In genomic region chr16:29761280-29761651, GRCh38 we compare ENCODE assay signal across 12 cellular contexts. TPM values are rescaled to one million over a fixed set of nuclear protein-coding genes. Genes with fewer than 3 reads are reported as not detected.
DNase-seq lines count a peak whose midpoint lies in the region; ATAC-seq, FAIRE-seq and TF ChIP-seq lines count a peak whose summit lies in the region.
"Not testable (repeated sequence)": the region's sequence is repeated elsewhere in the genome, so short reads cannot be mapped to it uniquely, and the experiment has no call there.
"Had no signal": no experiment of that assay in that cellular context is flagged by ENCODE, and none has a peak within 500 bp of the region (broad histone marks: within the 10 kb centered on the region; RNA-seq: fewer than 3 reads in every experiment).

No MANE protein-coding gene starts in this region.

- TF ChIP-seq EP300 in HepG2 (IDR thresholded peaks at IDR 0.05; ENCODE audit: low read depth in 2 of 2, low read length in 2 of 2); HepG2 (CRISPR knock-in tag; IDR thresholded peaks at IDR 0.05; ENCODE audit: borderline replicate concordance): not testable (repeated sequence)

- not testable (repeated sequence) for TF ChIP-seq POLR2A in Peyer's patch (IDR thresholded peaks at IDR 0.05); HepG2 (IDR thresholded peaks at IDR 0.05; ENCODE audit: insufficient read depth in 1 of 2, low read depth in 2 of 2, low read length in 2 of 2)

- ATAC-seq in HepG2: not testable (repeated sequence)
- peak; percentile 24 for ATAC-seq in mucosa of descending colon

- H3K4me1 Mint-ChIP-seq in Caco-2 (ENCODE audit: low read depth, unreplicated experiment): peaks cover 32% of the 10 kb centered on the region

- H3K4me2 ChIP-seq in HepG2 (ENCODE audit: low read depth, low read length): peak overlapping the region; percentile 64

- TF ChIP-seq RAD21 in HepG2 (CRISPR knock-in tag; IDR thresholded peaks at IDR 0.05): not testable (repeated sequence)

- peaks cover 39% of the 10 kb centered on the region for H3K4me1 ChIP-seq in Caco-2
- peaks cover 0 to 15% (median 0%) of the 10 kb centered on the region in 4 donors for H3K4me1 ChIP-seq in Peyer's patch
- peaks cover 14 to 26% of the 10 kb centered on the region in 2 donors for H3K4me1 ChIP-seq in duodenal mucosa (ENCODE audit: control insufficient read depth in 1 of 2, insufficient read depth in 2 of 2, low read length in 2 of 2)
- peaks cover 96% of the 10 kb centered on the region for H3K4me1 ChIP-seq in HepG2 (ENCODE audit: insufficient read depth, low read length)
- peaks cover 27% of the 10 kb centered on the region for H3K4me1 ChIP-seq in mucosa of descending colon (ENCODE audit: low read depth)
- H3K4me1 ChIP-seq in small intestine (ENCODE audit: control insufficient read depth in 2 of 2, insufficient read depth in 1 of 2, low read depth in 1 of 2, low read length in 1 of 2): not testable (repeated sequence)

- POLR2A ChIA-PET in Caco-2 (lab: Charles Lee); HepG2 (lab: Yijun Ruan, JAX): not testable (repeated sequence)

- not testable (repeated sequence) for H3K9me3 Mint-ChIP-seq in Caco-2 (ENCODE audit: unreplicated experiment)

- peak overlapping the region; percentile 78 for H3K27ac Mint-ChIP-seq in Caco-2 (ENCODE audit: unreplicated experiment)

- not testable (repeated sequence) for BruUV-seq in Caco-2 (replicated peaks; lab: Mats Ljungman, UMichigan); HepG2 (replicated peaks; lab: Mats Ljungman, UMichigan)

- DNase-seq in Caco-2; Peyer's patch; HepG2 (ENCODE audit: low spot score): not testable (repeated sequence)
- DNase-seq in mucosa of descending colon (peak in 1 of 3 donors; percentile 47), small intestine (peak; percentile 75)

- not testable (repeated sequence) for H3K27me3 Mint-ChIP-seq in Caco-2 (ENCODE audit: insufficient read depth, unreplicated experiment)

- peak overlapping the region in 3 of 4 donors; percentile 39 to 82 (median 78) for H3K27ac ChIP-seq in Peyer's patch
- peak overlapping the region; percentile 53 for H3K27ac ChIP-seq in duodenal mucosa (ENCODE audit: low read depth, low read length)
- H3K27ac ChIP-seq in HepG2 (ENCODE audit: extremely low read length, insufficient read depth, low read length): peak overlapping the region; percentile 47
- H3K27ac ChIP-seq in small intestine (ENCODE audit: low read depth in 1 of 2, low read length in 1 of 2): peak overlapping the region; percentile 81 to 85

- H3K79me2 ChIP-seq in HepG2 (ENCODE audit: insufficient read depth, low read length): not testable (repeated sequence)

- not testable (repeated sequence) for TF ChIP-seq CTCF in Caco-2 (IDR thresholded peaks at IDR 0.05; ENCODE audit: insufficient read depth in 1 of 2, low read depth in 1 of 2, low read length in 1 of 2, severe bottlenecking in 1 of 2, unreplicated experiment in 1 of 2); Peyer's patch (IDR thresholded peaks at IDR 0.05); HepG2 (CRISPR knock-in tag; IDR thresholded peaks at IDR 0.05); mucosa of descending colon (IDR thresholded peaks at IDR 0.05)

- H3K27me3 ChIP-seq in Caco-2 (replicated peaks; ENCODE audit: control insufficient read depth, insufficient read depth, low read length); Peyer's patch; duodenal mucosa (ENCODE audit: control insufficient read depth in 1 of 2, insufficient read depth in 2 of 2, low read length in 2 of 2); HepG2 (ENCODE audit: control insufficient read depth in 1 of 2, insufficient read depth in 2 of 2, low read length in 2 of 2); small intestine (ENCODE audit: control insufficient read depth in 2 of 2, insufficient read depth in 2 of 2, low read length in 2 of 2): not testable (repeated sequence)

- intact Hi-C loops in Caco-2 (cut with micrococcal nuclease; ENCODE audit: unreplicated experiment); HepG2 (cut with micrococcal nuclease; ENCODE audit: unreplicated experiment); mucosa of descending colon (cut with DNase I, micrococcal nuclease): not testable (repeated sequence)

- 4% methylated on average over 8 of the region's 8 CpGs for WGBS in HepG2 (ENCODE audit: low lambda C conversion rate)
- WGBS in small intestine, 3 donors: 11 to 57% (median 50%) methylated on average over 6 to 8 of the region's 8 CpGs

- CTCF ChIA-PET in Caco-2 (lab: Charles Lee); HepG2 (lab: Yijun Ruan, JAX; ENCODE audit: low intra/inter-chr PET ratio, low total read pairs): not testable (repeated sequence)

- not testable (repeated sequence) for H3K9me3 ChIP-seq in Caco-2; Peyer's patch; duodenal mucosa (ENCODE audit: control insufficient read depth in 1 of 2, low read length in 2 of 2); HepG2 (ENCODE audit: low read length); mucosa of descending colon; small intestine (ENCODE audit: control insufficient read depth, low read depth)

- H3K9ac ChIP-seq in duodenal mucosa (ENCODE audit: low read depth in 1 of 2, low read length in 2 of 2): peak overlapping the region; percentile 39 to 60
- not testable (repeated sequence) for H3K9ac ChIP-seq in HepG2 (ENCODE audit: insufficient read depth, low read depth, low read length)

- not testable (repeated sequence) for H2AFZ ChIP-seq in HepG2 (ENCODE audit: low read length)

- H4K20me1 ChIP-seq in HepG2 (ENCODE audit: insufficient read depth, low read length): not testable (repeated sequence)

- H3K36me3 Mint-ChIP-seq in Caco-2 (ENCODE audit: insufficient read depth, unreplicated experiment): not testable (repeated sequence)

- not testable (repeated sequence) for H3K36me3 ChIP-seq in Caco-2 (ENCODE audit: control insufficient read depth, insufficient read depth, low read length); Peyer's patch; duodenal mucosa (ENCODE audit: control insufficient read depth in 1 of 2, insufficient read depth in 2 of 2, low read length in 2 of 2); HepG2 (replicated peaks in 1 of 2; ENCODE audit: control insufficient read depth in 1 of 2, insufficient read depth in 2 of 2, low read length in 2 of 2); mucosa of descending colon (ENCODE audit: low read depth); small intestine (ENCODE audit: control insufficient read depth in 2 of 2, insufficient read depth in 2 of 2, low read length in 2 of 2)

- H3K4me3 ChIP-seq in Caco-2 (ENCODE audit: low read depth, low read length): peak overlapping the region; percentile 30
- peak overlapping the region in 2 of 4 donors; percentile 2 to 42 for H3K4me3 ChIP-seq in Peyer's patch
- peak overlapping the region; percentile 34 to 48 for H3K4me3 ChIP-seq in duodenal mucosa (ENCODE audit: low read depth in 1 of 2, low read length in 2 of 2)
- peak overlapping the region in 1 of 3 experiments; percentile 39; a peak in 1 of 6 replicates for H3K4me3 ChIP-seq in HepG2 (replicated peaks in 1 of 3; ENCODE audit: insufficient read depth in 1 of 3, low read depth in 2 of 3, low read length in 3 of 3)
- H3K4me3 ChIP-seq in mucosa of descending colon: not testable (repeated sequence)
- peak overlapping the region in 1 of 2 donors; percentile 36 for H3K4me3 ChIP-seq in small intestine (ENCODE audit: low read depth in 1 of 2, low read length in 2 of 2)

- not testable (repeated sequence) for H3K4me3 Mint-ChIP-seq in Caco-2 (ENCODE audit: unreplicated experiment)

- in situ Hi-C loops in HepG2 (cut with HindIII; ENCODE audit: extremely low pct_ligation_motif_present, low pct_unique_long_range_greater_than_20kb): not testable (repeated sequence)

- FAIRE-seq in HepG2 (lab: Jason Lieb, UNC); small intestine (lab: Jason Lieb, UNC): not testable (repeated sequence)

RNA-seq across cellular contexts. Expression of gene C16orf54, which starts 15.5 kb away (rescaled TPM):
- not detected in 2 replicates for total RNA-seq in Caco-2 (2022)
- total RNA-seq in Peyer's patch: 1 to 10 TPM; 2.2 to 9.9 (median 3.6) TPM
- not detected in 2 replicates for total RNA-seq in HepG2 (2016; rRNA removed; fragmentation: Illumina TruSeq; extraction: Trizol)
- not detected in 2 replicates for total RNA-seq in HepG2 (2016; cell fraction: cytosol; rRNA removed; fragmentation: Illumina TruSeq; extraction: Trizol; ENCODE audit: low read depth)
- total RNA-seq in HepG2 (2016; cell fraction: insoluble cytoplasmic fraction; rRNA removed; fragmentation: Illumina TruSeq; extraction: Trizol): not detected in 2 replicates
- not detected in 2 replicates for total RNA-seq in HepG2 (2016; cell fraction: membrane; rRNA removed; fragmentation: Illumina TruSeq; extraction: Trizol)
- total RNA-seq in HepG2 (2016; cell fraction: nucleus; rRNA removed; fragmentation: Illumina TruSeq; extraction: Trizol): not detected in 2 replicates
- polyA plus RNA-seq in HepG2 (2011; rRNA removed): not detected in 2 replicates
- polyA plus RNA-seq in HepG2 (2011; cell fraction: cytosol; rRNA removed): not detected in 2 replicates
- polyA plus RNA-seq in HepG2 (2011; cell fraction: nucleus; rRNA removed): not detected in 2 replicates
- polyA plus RNA-seq in HepG2 (2012): not detected in 2 replicates
- polyA plus RNA-seq in HepG2 (2016; cell fraction: cytosol; fragmentation: Illumina TruSeq; extraction: Trizol; ENCODE audit: low read depth): not detected in 2 replicates
- polyA plus RNA-seq in HepG2 (2016; cell fraction: insoluble cytoplasmic fraction; fragmentation: Illumina TruSeq; extraction: Trizol; ENCODE audit: low read depth): not detected in 2 replicates
- polyA plus RNA-seq in HepG2 (2016; cell fraction: membrane; fragmentation: Illumina TruSeq; extraction: Trizol; ENCODE audit: low read depth): not detected in 2 replicates
- not detected in 2 replicates for polyA plus RNA-seq in HepG2 (2016; cell fraction: nucleus; fragmentation: Illumina TruSeq; extraction: Trizol; ENCODE audit: insufficient read depth, low read depth)
- polyA minus RNA-seq in HepG2 (2011; rRNA and poly(A)+ RNA removed; ENCODE audit: low replicate concordance): not detected in 2 replicates
- polyA minus RNA-seq in HepG2 (2011; cell fraction: cytosol; rRNA and poly(A)+ RNA removed): not detected in 2 replicates
- not detected in 2 replicates for polyA minus RNA-seq in HepG2 (2011; cell fraction: nucleus; rRNA and poly(A)+ RNA removed)
- 1 to 10 TPM; 1.6 to 3.4 (median 1.7) TPM for total RNA-seq in mucosa of descending colon
- 1 to 10 TPM in 1 of 3 donors, under 1 TPM in 2; 0.22 to 1.4 (median 0.95) TPM for polyA plus RNA-seq in small intestine
- total RNA-seq: GM23248 had no signal
- polyA plus RNA-seq: A549, BJ, GM23248 had no signal

RNA-seq across cellular contexts. Expression of gene ZG16, which starts 16.8 kb away (rescaled TPM):
- total RNA-seq in Caco-2 (2022) (1.4 and 1.9 TPM in 2 replicates), Peyer's patch (100 to 1,000 TPM in 3 of 4 donors, 1 to 10 TPM in 1; 9.9 to 585 (median 158) TPM), HepG2 (2016; rRNA removed; fragmentation: Illumina TruSeq; extraction: Trizol) (0.07 and 0.15 TPM in 2 replicates), mucosa of descending colon (100 to 1,000 TPM; 196 to 671 (median 551) TPM)
- 0.18 and 0.30 TPM in 2 replicates for total RNA-seq in HepG2 (2016; cell fraction: cytosol; rRNA removed; fragmentation: Illumina TruSeq; extraction: Trizol; ENCODE audit: low read depth)
- total RNA-seq in HepG2 (2016; cell fraction: insoluble cytoplasmic fraction; rRNA removed; fragmentation: Illumina TruSeq; extraction: Trizol): 0.09 TPM in 2 replicates
- total RNA-seq in HepG2 (2016; cell fraction: membrane; rRNA removed; fragmentation: Illumina TruSeq; extraction: Trizol): 0.17 and 0.22 TPM in 2 replicates
- total RNA-seq in HepG2 (2016; cell fraction: nucleus; rRNA removed; fragmentation: Illumina TruSeq; extraction: Trizol): not detected in 2 replicates
- polyA plus RNA-seq in HepG2 (2011; rRNA removed) (0.01 and 0.04 TPM in 2 replicates), small intestine (100 to 1,000 TPM in 1 of 3 donors, 10 to 100 TPM in 2; 19.3 to 186 (median 75.4) TPM)
- polyA plus RNA-seq in HepG2 (2011; cell fraction: cytosol; rRNA removed): 0.01 TPM in 1 of 2 replicates, not detected in the other
- polyA plus RNA-seq in HepG2 (2011; cell fraction: nucleus; rRNA removed): not detected in 2 replicates
- polyA plus RNA-seq in HepG2 (2012): 0.11 TPM in 1 of 2 replicates, not detected in the other
- polyA plus RNA-seq in HepG2 (2016; cell fraction: cytosol; fragmentation: Illumina TruSeq; extraction: Trizol; ENCODE audit: low read depth): 0.35 and 0.42 TPM in 2 replicates
- polyA plus RNA-seq in HepG2 (2016; cell fraction: insoluble cytoplasmic fraction; fragmentation: Illumina TruSeq; extraction: Trizol; ENCODE audit: low read depth): 0.12 and 0.16 TPM in 2 replicates
- 0.26 and 0.42 TPM in 2 replicates for polyA plus RNA-seq in HepG2 (2016; cell fraction: membrane; fragmentation: Illumina TruSeq; extraction: Trizol; ENCODE audit: low read depth)
- polyA plus RNA-seq in HepG2 (2016; cell fraction: nucleus; fragmentation: Illumina TruSeq; extraction: Trizol; ENCODE audit: insufficient read depth, low read depth): 0.13 TPM in 1 of 2 replicates, not detected in the other
- polyA minus RNA-seq in HepG2 (2011; rRNA and poly(A)+ RNA removed; ENCODE audit: low replicate concordance): 0.05 TPM in 1 of 2 replicates, not detected in the other
- polyA minus RNA-seq in HepG2 (2011; cell fraction: cytosol; rRNA and poly(A)+ RNA removed): not detected in 2 replicates
- not detected in 2 replicates for polyA minus RNA-seq in HepG2 (2011; cell fraction: nucleus; rRNA and poly(A)+ RNA removed)
- total RNA-seq: CD4-positive, alpha-beta T cell; Daoy; GM23248; HT-29 had no signal
- polyA plus RNA-seq: A549, BJ, GM23248 had no signal

RNA-seq across cellular contexts. Expression of gene KIF22, which starts 29.3 kb away (rescaled TPM):
- total RNA-seq in Caco-2 (2022): 134 and 152 TPM in 2 replicates
- total RNA-seq in Peyer's patch: 100 to 1,000 TPM in 2 of 4 donors, 10 to 100 TPM in 2; 31.9 to 157 (median 72.8) TPM
- 103 and 118 TPM in 2 replicates for total RNA-seq in HepG2 (2016; rRNA removed; fragmentation: Illumina TruSeq; extraction: Trizol)
- 18.5 and 19.7 TPM in 2 replicates for total RNA-seq in HepG2 (2016; cell fraction: cytosol; rRNA removed; fragmentation: Illumina TruSeq; extraction: Trizol; ENCODE audit: low read depth)
- total RNA-seq in HepG2 (2016; cell fraction: insoluble cytoplasmic fraction; rRNA removed; fragmentation: Illumina TruSeq; extraction: Trizol): 91.9 and 121 TPM in 2 replicates
- total RNA-seq in HepG2 (2016; cell fraction: membrane; rRNA removed; fragmentation: Illumina TruSeq; extraction: Trizol): 25.3 and 25.9 TPM in 2 replicates
- total RNA-seq in HepG2 (2016; cell fraction: nucleus; rRNA removed; fragmentation: Illumina TruSeq; extraction: Trizol): 125 and 140 TPM in 2 replicates
- 68.4 and 95.8 TPM in 2 replicates for polyA plus RNA-seq in HepG2 (2011; rRNA removed)
- 37.5 and 70.2 TPM in 2 replicates for polyA plus RNA-seq in HepG2 (2011; cell fraction: cytosol; rRNA removed)
- 159 and 266 TPM in 2 replicates for polyA plus RNA-seq in HepG2 (2011; cell fraction: nucleus; rRNA removed)
- polyA plus RNA-seq in HepG2 (2012): 32.0 and 51.7 TPM in 2 replicates
- polyA plus RNA-seq in HepG2 (2016; cell fraction: cytosol; fragmentation: Illumina TruSeq; extraction: Trizol; ENCODE audit: low read depth): 11.4 and 13.1 TPM in 2 replicates
- 85.0 and 106 TPM in 2 replicates for polyA plus RNA-seq in HepG2 (2016; cell fraction: insoluble cytoplasmic fraction; fragmentation: Illumina TruSeq; extraction: Trizol; ENCODE audit: low read depth)
- polyA plus RNA-seq in HepG2 (2016; cell fraction: membrane; fragmentation: Illumina TruSeq; extraction: Trizol; ENCODE audit: low read depth): 15.8 and 19.2 TPM in 2 replicates
- 240 and 250 TPM in 2 replicates for polyA plus RNA-seq in HepG2 (2016; cell fraction: nucleus; fragmentation: Illumina TruSeq; extraction: Trizol; ENCODE audit: insufficient read depth, low read depth)
- 158 and 325 TPM in 2 replicates for polyA minus RNA-seq in HepG2 (2011; rRNA and poly(A)+ RNA removed; ENCODE audit: low replicate concordance)
- 28.8 and 45.0 TPM in 2 replicates for polyA minus RNA-seq in HepG2 (2011; cell fraction: cytosol; rRNA and poly(A)+ RNA removed)
- polyA minus RNA-seq in HepG2 (2011; cell fraction: nucleus; rRNA and poly(A)+ RNA removed): 109 and 117 TPM in 2 replicates
- total RNA-seq in mucosa of descending colon: 10 to 100 TPM; 24.7 to 56.2 (median 53.0) TPM
- 10 to 100 TPM; 17.0 to 61.7 (median 23.5) TPM for polyA plus RNA-seq in small intestine

RNA-seq across cellular contexts. Expression of gene MAZ, which starts 45.1 kb away (rescaled TPM):
- 299 and 317 TPM in 2 replicates for total RNA-seq in Caco-2 (2022)
- 100 to 1,000 TPM; 124 to 208 (median 135) TPM for total RNA-seq in Peyer's patch
- total RNA-seq in HepG2 (2016; rRNA removed; fragmentation: Illumina TruSeq; extraction: Trizol): 229 and 277 TPM in 2 replicates
- 423 and 431 TPM in 2 replicates for total RNA-seq in HepG2 (2016; cell fraction: cytosol; rRNA removed; fragmentation: Illumina TruSeq; extraction: Trizol; ENCODE audit: low read depth)
- 196 and 286 TPM in 2 replicates for total RNA-seq in HepG2 (2016; cell fraction: insoluble cytoplasmic fraction; rRNA removed; fragmentation: Illumina TruSeq; extraction: Trizol)
- total RNA-seq in HepG2 (2016; cell fraction: membrane; rRNA removed; fragmentation: Illumina TruSeq; extraction: Trizol): 825 and 837 TPM in 2 replicates
- total RNA-seq in HepG2 (2016; cell fraction: nucleus; rRNA removed; fragmentation: Illumina TruSeq; extraction: Trizol): 134 and 167 TPM in 2 replicates
- 203 and 255 TPM in 2 replicates for polyA plus RNA-seq in HepG2 (2011; rRNA removed)
- 164 and 235 TPM in 2 replicates for polyA plus RNA-seq in HepG2 (2011; cell fraction: cytosol; rRNA removed)
- polyA plus RNA-seq in HepG2 (2011; cell fraction: nucleus; rRNA removed): 242 and 334 TPM in 2 replicates
- polyA plus RNA-seq in HepG2 (2012): 301 and 452 TPM in 2 replicates
- 608 and 677 TPM in 2 replicates for polyA plus RNA-seq in HepG2 (2016; cell fraction: cytosol; fragmentation: Illumina TruSeq; extraction: Trizol; ENCODE audit: low read depth)
- 287 and 420 TPM in 2 replicates for polyA plus RNA-seq in HepG2 (2016; cell fraction: insoluble cytoplasmic fraction; fragmentation: Illumina TruSeq; extraction: Trizol; ENCODE audit: low read depth)
- polyA plus RNA-seq in HepG2 (2016; cell fraction: membrane; fragmentation: Illumina TruSeq; extraction: Trizol; ENCODE audit: low read depth): 1,001 and 1,210 TPM in 2 replicates
- polyA plus RNA-seq in HepG2 (2016; cell fraction: nucleus; fragmentation: Illumina TruSeq; extraction: Trizol; ENCODE audit: insufficient read depth, low read depth): 330 and 379 TPM in 2 replicates
- 512 and 628 TPM in 2 replicates for polyA minus RNA-seq in HepG2 (2011; rRNA and poly(A)+ RNA removed; ENCODE audit: low replicate concordance)
- 217 and 237 TPM in 2 replicates for polyA minus RNA-seq in HepG2 (2011; cell fraction: cytosol; rRNA and poly(A)+ RNA removed)
- polyA minus RNA-seq in HepG2 (2011; cell fraction: nucleus; rRNA and poly(A)+ RNA removed): 59.9 and 60.5 TPM in 2 replicates
- total RNA-seq in mucosa of descending colon: 100 to 1,000 TPM; 224 to 415 (median 225) TPM
- polyA plus RNA-seq in small intestine: 100 to 1,000 TPM in 1 of 3 donors, 10 to 100 TPM in 2; 91.9 to 269 (median 96.2) TPM

RNA-seq across cellular contexts. Expression of gene PRRT2, which starts 50.7 kb away (rescaled TPM):
- total RNA-seq in Caco-2 (2022) (3.6 and 3.9 TPM in 2 replicates), Peyer's patch (1 to 10 TPM in 2 of 4 donors, under 1 TPM in 1, not detected in 1; 0.95 to 3.3 (median 2.5) TPM), HepG2 (2016; rRNA removed; fragmentation: Illumina TruSeq; extraction: Trizol) (0.11 and 0.51 TPM in 2 replicates), mucosa of descending colon (10 to 100 TPM in 1 of 3 donors, under 1 TPM in 2; 0.81 to 15.2 (median 0.94) TPM)
- not detected in 2 replicates for total RNA-seq in HepG2 (2016; cell fraction: cytosol; rRNA removed; fragmentation: Illumina TruSeq; extraction: Trizol; ENCODE audit: low read depth)
- 0.76 TPM in 1 of 2 replicates, not detected in the other for total RNA-seq in HepG2 (2016; cell fraction: insoluble cytoplasmic fraction; rRNA removed; fragmentation: Illumina TruSeq; extraction: Trizol)
- 0.28 TPM in 1 of 2 replicates, not detected in the other for total RNA-seq in HepG2 (2016; cell fraction: membrane; rRNA removed; fragmentation: Illumina TruSeq; extraction: Trizol)
- total RNA-seq in HepG2 (2016; cell fraction: nucleus; rRNA removed; fragmentation: Illumina TruSeq; extraction: Trizol): 1.1 and 1.4 TPM in 2 replicates
- polyA plus RNA-seq in HepG2 (2011; rRNA removed) (1.1 and 1.8 TPM in 2 replicates), small intestine (1 to 10 TPM in 1 of 3 donors, under 1 TPM in 1, not detected in 1; 0.27 to 2.7 TPM)
- polyA plus RNA-seq in HepG2 (2011; cell fraction: cytosol; rRNA removed): 0.31 and 0.38 TPM in 2 replicates
- 16.2 and 16.5 TPM in 2 replicates for polyA plus RNA-seq in HepG2 (2011; cell fraction: nucleus; rRNA removed)
- 1.6 and 1.7 TPM in 2 replicates for polyA plus RNA-seq in HepG2 (2012)
- 0.08 TPM in 1 of 2 replicates, not detected in the other for polyA plus RNA-seq in HepG2 (2016; cell fraction: cytosol; fragmentation: Illumina TruSeq; extraction: Trizol; ENCODE audit: low read depth)
- polyA plus RNA-seq in HepG2 (2016; cell fraction: insoluble cytoplasmic fraction; fragmentation: Illumina TruSeq; extraction: Trizol; ENCODE audit: low read depth): 0.11 and 0.41 TPM in 2 replicates
- polyA plus RNA-seq in HepG2 (2016; cell fraction: membrane; fragmentation: Illumina TruSeq; extraction: Trizol; ENCODE audit: low read depth): 0.07 and 0.15 TPM in 2 replicates
- polyA plus RNA-seq in HepG2 (2016; cell fraction: nucleus; fragmentation: Illumina TruSeq; extraction: Trizol; ENCODE audit: insufficient read depth, low read depth): 3.5 and 3.7 TPM in 2 replicates
- polyA minus RNA-seq in HepG2 (2011; rRNA and poly(A)+ RNA removed; ENCODE audit: low replicate concordance): 0.07 and 0.56 TPM in 2 replicates
- polyA minus RNA-seq in HepG2 (2011; cell fraction: cytosol; rRNA and poly(A)+ RNA removed): not detected in 2 replicates
- 1.5 and 2.4 TPM in 2 replicates for polyA minus RNA-seq in HepG2 (2011; cell fraction: nucleus; rRNA and poly(A)+ RNA removed)
- total RNA-seq: HT-29 had no signal
